In the genomic region with DNA sequence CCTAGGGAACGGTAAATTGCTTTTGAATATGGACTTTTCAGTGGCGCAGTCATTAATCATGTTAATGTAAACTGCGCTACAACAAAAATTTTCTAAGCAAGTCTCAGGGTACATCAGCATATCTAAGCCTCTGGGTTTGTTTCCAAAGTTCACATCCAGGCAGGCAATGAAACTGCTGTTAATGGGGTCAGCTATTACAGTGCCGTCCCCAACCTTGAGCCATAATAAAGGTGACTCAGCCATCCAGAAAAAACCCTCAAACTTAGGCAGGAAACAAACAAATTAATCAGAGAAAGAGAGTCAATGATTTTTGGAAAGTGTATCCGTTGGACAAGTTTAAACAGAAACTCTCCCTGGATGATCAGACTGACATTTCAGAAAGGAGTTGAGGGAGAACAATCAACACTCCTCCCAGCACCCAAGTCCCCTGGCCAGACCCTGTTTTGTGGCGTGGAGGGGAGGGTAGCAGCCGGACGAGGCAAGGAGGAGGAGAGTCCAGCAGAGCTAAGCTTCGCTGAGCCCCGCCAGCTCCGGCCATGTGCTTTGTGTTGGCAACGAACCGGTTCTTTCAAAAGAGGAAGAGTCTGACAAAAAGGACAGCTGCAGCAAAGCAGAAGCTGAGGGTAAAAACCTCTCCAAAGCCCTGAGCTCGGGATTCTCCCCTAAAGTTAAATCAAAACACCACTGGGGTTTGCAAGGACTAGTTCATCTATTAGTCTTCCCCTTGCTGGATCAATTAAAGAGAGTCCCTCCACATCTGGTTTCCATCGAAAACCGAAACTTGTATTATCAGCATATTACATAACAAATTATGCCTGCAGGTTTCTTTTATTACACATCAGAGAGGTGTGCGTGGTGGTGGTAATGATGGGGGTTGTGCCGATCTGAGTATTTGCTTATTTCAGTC, we compare ENCODE assay signal across 1 cellular context.
TF ChIP-seq lines count a peak whose summit lies in the region.

No MANE protein-coding gene starts in this region.

TF ChIP-seq in GM12878, 131 proteins besides CTCF, POLR2A, EP300 and RAD21 (continued from another document):
- TF ChIP-seq, protein P1, sequence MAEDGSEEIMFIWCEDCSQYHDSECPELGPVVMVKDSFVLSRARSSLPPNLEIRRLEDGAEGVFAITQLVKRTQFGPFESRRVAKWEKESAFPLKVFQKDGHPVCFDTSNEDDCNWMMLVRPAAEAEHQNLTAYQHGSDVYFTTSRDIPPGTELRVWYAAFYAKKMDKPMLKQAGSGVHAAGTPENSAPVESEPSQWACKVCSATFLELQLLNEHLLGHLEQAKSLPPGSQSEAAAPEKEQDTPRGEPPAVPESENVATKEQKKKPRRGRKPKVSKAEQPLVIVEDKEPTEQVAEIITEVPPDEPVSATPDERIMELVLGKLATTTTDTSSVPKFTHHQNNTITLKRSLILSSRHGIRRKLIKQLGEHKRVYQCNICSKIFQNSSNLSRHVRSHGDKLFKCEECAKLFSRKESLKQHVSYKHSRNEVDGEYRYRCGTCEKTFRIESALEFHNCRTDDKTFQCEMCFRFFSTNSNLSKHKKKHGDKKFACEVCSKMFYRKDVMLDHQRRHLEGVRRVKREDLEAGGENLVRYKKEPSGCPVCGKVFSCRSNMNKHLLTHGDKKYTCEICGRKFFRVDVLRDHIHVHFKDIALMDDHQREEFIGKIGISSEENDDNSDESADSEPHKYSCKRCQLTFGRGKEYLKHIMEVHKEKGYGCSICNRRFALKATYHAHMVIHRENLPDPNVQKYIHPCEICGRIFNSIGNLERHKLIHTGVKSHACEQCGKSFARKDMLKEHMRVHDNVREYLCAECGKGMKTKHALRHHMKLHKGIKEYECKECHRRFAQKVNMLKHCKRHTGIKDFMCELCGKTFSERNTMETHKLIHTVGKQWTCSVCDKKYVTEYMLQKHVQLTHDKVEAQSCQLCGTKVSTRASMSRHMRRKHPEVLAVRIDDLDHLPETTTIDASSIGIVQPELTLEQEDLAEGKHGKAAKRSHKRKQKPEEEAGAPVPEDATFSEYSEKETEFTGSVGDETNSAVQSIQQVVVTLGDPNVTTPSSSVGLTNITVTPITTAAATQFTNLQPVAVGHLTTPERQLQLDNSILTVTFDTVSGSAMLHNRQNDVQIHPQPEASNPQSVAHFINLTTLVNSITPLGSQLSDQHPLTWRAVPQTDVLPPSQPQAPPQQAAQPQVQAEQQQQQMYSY (CRISPR knock-in tag; IDR thresholded peaks at IDR 0.05), result no peak
- TF ChIP-seq, protein P2, sequence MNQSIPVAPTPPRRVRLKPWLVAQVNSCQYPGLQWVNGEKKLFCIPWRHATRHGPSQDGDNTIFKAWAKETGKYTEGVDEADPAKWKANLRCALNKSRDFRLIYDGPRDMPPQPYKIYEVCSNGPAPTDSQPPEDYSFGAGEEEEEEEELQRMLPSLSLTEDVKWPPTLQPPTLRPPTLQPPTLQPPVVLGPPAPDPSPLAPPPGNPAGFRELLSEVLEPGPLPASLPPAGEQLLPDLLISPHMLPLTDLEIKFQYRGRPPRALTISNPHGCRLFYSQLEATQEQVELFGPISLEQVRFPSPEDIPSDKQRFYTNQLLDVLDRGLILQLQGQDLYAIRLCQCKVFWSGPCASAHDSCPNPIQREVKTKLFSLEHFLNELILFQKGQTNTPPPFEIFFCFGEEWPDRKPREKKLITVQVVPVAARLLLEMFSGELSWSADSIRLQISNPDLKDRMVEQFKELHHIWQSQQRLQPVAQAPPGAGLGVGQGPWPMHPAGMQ (IDR thresholded peaks at IDR 0.05; ENCODE audit: borderline replicate concordance), result no peak
- TF ChIP-seq SPI1 (IDR thresholded peaks at IDR 0.05; ENCODE audit: borderline replicate concordance, insufficient read depth, low read depth, low read length), result peak; percentile 80; the same call in 1 of the 2 replicates
- TF ChIP-seq ZBED1 (IDR thresholded peaks at IDR 0.05; ENCODE audit: borderline replicate concordance), result no peak
- 0 out of 2 replicates have a peak, but pooled peaks have one; percentile 5 for TF ChIP-seq RAD51 (IDR thresholded peaks at IDR 0.05)
- no peak for TF ChIP-seq SIX5 (IDR thresholded peaks at IDR 0.05; ENCODE audit: low read depth, low read length, severe bottlenecking)
- TF ChIP-seq, protein P3, sequence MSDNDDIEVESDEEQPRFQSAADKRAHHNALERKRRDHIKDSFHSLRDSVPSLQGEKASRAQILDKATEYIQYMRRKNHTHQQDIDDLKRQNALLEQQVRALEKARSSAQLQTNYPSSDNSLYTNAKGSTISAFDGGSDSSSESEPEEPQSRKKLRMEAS (IDR thresholded peaks at IDR 0.05; ENCODE audit: low read depth, low read length), result peak; percentile 71; the same call in 1 of the 2 replicates
- peak; percentile 40 for TF ChIP-seq JUNB (IDR thresholded peaks at IDR 0.05)
- TF ChIP-seq CHD4 (IDR thresholded peaks at IDR 0.05), result no peak
- no peak for TF ChIP-seq HCFC1 (IDR thresholded peaks at IDR 0.05; ENCODE audit: low read length)
- peak; percentile 6 for TF ChIP-seq SP1 (IDR thresholded peaks at IDR 0.05; ENCODE audit: low read depth, low read length)
- TF ChIP-seq NBN (IDR thresholded peaks at IDR 0.05), result no peak
- 0 out of 4 replicates have a peak, but pooled peaks of 1 of the 2 experiments have one; percentile 14 for TF ChIP-seq CEBPB (IDR thresholded peaks at IDR 0.05; ENCODE audit: borderline replicate concordance in 1 of 2, low read depth in 2 of 2, low read length in 2 of 2)
- no peak for TF ChIP-seq NR2C1 (IDR thresholded peaks at IDR 0.05)
- TF ChIP-seq, protein P4, sequence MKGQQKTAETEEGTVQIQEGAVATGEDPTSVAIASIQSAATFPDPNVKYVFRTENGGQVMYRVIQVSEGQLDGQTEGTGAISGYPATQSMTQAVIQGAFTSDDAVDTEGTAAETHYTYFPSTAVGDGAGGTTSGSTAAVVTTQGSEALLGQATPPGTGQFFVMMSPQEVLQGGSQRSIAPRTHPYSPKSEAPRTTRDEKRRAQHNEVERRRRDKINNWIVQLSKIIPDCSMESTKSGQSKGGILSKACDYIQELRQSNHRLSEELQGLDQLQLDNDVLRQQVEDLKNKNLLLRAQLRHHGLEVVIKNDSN (IDR thresholded peaks at IDR 0.05; ENCODE audit: borderline replicate concordance, extremely low read length, insufficient read depth, low read depth, low read length), result no peak
- TF ChIP-seq WRNIP1 (IDR thresholded peaks at IDR 0.05; ENCODE audit: borderline replicate concordance, low read depth, low read length), result no peak
- no peak for TF ChIP-seq MYC (IDR thresholded peaks at IDR 0.05; ENCODE audit: insufficient read depth, insufficient read length, insufficient replicate concordance, low read length, severe bottlenecking)
- peak; percentile 30; the same call in 1 of the 2 replicates for TF ChIP-seq CBX5 (IDR thresholded peaks at IDR 0.05; ENCODE audit: low read depth)
- TF ChIP-seq, protein P5, sequence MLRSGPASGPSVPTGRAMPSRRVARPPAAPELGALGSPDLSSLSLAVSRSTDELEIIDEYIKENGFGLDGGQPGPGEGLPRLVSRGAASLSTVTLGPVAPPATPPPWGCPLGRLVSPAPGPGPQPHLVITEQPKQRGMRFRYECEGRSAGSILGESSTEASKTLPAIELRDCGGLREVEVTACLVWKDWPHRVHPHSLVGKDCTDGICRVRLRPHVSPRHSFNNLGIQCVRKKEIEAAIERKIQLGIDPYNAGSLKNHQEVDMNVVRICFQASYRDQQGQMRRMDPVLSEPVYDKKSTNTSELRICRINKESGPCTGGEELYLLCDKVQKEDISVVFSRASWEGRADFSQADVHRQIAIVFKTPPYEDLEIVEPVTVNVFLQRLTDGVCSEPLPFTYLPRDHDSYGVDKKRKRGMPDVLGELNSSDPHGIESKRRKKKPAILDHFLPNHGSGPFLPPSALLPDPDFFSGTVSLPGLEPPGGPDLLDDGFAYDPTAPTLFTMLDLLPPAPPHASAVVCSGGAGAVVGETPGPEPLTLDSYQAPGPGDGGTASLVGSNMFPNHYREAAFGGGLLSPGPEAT (IDR thresholded peaks at IDR 0.05; ENCODE audit: low read depth), result peak; percentile 55
- TF ChIP-seq MXI1 (IDR thresholded peaks at IDR 0.05; ENCODE audit: low read depth, low read length), result peak; percentile 88
- TF ChIP-seq ATF7 (IDR thresholded peaks at IDR 0.05; ENCODE audit: low read depth), result peak; percentile 54; the same call in 1 of the 2 replicates
- TF ChIP-seq MEF2B (IDR thresholded peaks at IDR 0.05; ENCODE audit: partially characterized antibody, poor library complexity, severe bottlenecking), result peak; percentile 25
- TF ChIP-seq LARP7 (IDR thresholded peaks at IDR 0.05), result no peak
- TF ChIP-seq MTA2 (IDR thresholded peaks at IDR 0.05; ENCODE audit: low read depth), result peak; percentile 72
- TF ChIP-seq NR2C2 (IDR thresholded peaks at IDR 0.05; ENCODE audit: borderline replicate concordance, control insufficient read depth, insufficient read length, low read depth), result no peak
- TF ChIP-seq EED (IDR thresholded peaks at IDR 0.05; ENCODE audit: low read depth), result peak; percentile 49; the same call in 1 of the 2 replicates
- no peak for TF ChIP-seq SMAD1 (IDR thresholded peaks at IDR 0.05; ENCODE audit: low read depth, partially characterized antibody)
- TF ChIP-seq ZNF24 (IDR thresholded peaks at IDR 0.05), result no peak
- no peak for TF ChIP-seq YY1 (IDR thresholded peaks at IDR 0.05; ENCODE audit: low read depth, low read length)
- TF ChIP-seq BHLHE40 (IDR thresholded peaks at IDR 0.05; ENCODE audit: borderline replicate concordance in 1 of 2, low read depth in 2 of 2, low read length in 1 of 2), result peak in 1 of 2 experiments; percentile 32; a peak in 1 of 4 replicates
- TF ChIP-seq, protein P6, sequence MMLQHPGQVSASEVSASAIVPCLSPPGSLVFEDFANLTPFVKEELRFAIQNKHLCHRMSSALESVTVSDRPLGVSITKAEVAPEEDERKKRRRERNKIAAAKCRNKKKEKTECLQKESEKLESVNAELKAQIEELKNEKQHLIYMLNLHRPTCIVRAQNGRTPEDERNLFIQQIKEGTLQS (IDR thresholded peaks at IDR 0.05; ENCODE audit: borderline replicate concordance, extremely low read depth, low read depth, low read length), result no peak
- TF ChIP-seq, protein P7, sequence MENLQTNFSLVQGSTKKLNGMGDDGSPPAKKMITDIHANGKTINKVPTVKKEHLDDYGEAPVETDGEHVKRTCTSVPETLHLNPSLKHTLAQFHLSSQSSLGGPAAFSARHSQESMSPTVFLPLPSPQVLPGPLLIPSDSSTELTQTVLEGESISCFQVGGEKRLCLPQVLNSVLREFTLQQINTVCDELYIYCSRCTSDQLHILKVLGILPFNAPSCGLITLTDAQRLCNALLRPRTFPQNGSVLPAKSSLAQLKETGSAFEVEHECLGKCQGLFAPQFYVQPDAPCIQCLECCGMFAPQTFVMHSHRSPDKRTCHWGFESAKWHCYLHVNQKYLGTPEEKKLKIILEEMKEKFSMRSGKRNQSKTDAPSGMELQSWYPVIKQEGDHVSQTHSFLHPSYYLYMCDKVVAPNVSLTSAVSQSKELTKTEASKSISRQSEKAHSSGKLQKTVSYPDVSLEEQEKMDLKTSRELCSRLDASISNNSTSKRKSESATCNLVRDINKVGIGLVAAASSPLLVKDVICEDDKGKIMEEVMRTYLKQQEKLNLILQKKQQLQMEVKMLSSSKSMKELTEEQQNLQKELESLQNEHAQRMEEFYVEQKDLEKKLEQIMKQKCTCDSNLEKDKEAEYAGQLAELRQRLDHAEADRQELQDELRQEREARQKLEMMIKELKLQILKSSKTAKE (IDR thresholded peaks at IDR 0.05; ENCODE audit: low read depth, poor library complexity, severe bottlenecking), result peak; percentile 73
